In genomic region chrX:155394747-155395276, GRCh38 we compare ENCODE assay signal across 8 cellular contexts. TPM values are rescaled to one million over a fixed set of nuclear protein-coding genes. Genes with fewer than 3 reads are reported as not detected.
"Had no signal": no experiment of that assay in that cellular context is flagged by ENCODE, and none has a peak within 500 bp of the region (broad histone marks: within the 10 kb centered on the region; RNA-seq: fewer than 3 reads in every experiment).

No MANE protein-coding gene starts in this region.

RNA-seq across cellular contexts. Expression of gene F8A2, which starts 12.9 kb away (rescaled TPM):
- total RNA-seq: activated naive CD8-positive, alpha-beta T cell treated with anti-CD3 and anti-CD28 coated beads for 36 hours; esophagus muscularis mucosa; kidney; left lung; mononuclear cell; osteocyte; psoas muscle; urinary bladder had no signal
